In the genomic region with DNA sequence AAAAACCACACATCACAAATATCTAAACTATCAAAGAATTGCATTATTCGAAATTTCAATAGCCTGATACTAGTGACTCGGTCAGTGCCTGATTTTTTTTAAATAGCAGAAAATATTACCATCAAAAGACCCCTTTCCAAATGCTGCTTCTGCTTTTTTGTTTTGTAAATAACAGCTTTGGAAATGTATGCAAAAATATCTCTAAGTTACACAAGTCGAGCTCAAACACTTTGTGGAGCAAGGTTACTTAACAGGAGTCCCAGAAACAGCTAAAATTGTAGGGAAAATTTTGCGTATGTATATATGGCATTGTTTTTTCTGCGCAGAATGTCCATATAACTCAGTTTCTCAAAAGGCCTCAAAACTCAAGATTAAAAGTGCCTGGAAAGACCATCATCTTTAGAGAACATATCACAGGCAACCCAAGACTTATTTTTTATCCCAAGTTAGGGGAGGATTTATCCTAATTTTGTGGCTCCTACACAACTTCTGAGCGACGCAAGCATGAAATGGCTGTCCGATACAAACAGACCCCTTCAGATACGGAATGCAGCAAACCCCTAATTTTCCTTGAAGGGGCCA, we compare ENCODE assay signal across 1 cellular context.
TF ChIP-seq lines count a peak whose summit lies in the region.

No MANE protein-coding gene starts in this region.

TF ChIP-seq in H1, 55 proteins besides CTCF, POLR2A, EP300 and RAD21:
- TF ChIP-seq CHD1 (IDR thresholded peaks at IDR 0.05; ENCODE audit: low read depth, low read length), result no peak
- TF ChIP-seq GTF2F1 (IDR thresholded peaks at IDR 0.05; ENCODE audit: borderline replicate concordance, low read depth, low read length), result no peak
- TF ChIP-seq EZH2 (IDR thresholded peaks at IDR 0.05; ENCODE audit: low read depth, low read length, severe bottlenecking), result no peak
- TF ChIP-seq RNF2 (IDR thresholded peaks at IDR 0.05; ENCODE audit: borderline replicate concordance, low read depth, low read length, missing control alignments, poor library complexity, severe bottlenecking), result no peak
- no peak for TF ChIP-seq CEBPB (IDR thresholded peaks at IDR 0.05; ENCODE audit: low read depth, low read length)
- no peak for TF ChIP-seq GABPA (IDR thresholded peaks at IDR 0.05; ENCODE audit: borderline replicate concordance, insufficient read depth, low read length)
- no peak for TF ChIP-seq HDAC6 (IDR thresholded peaks at IDR 0.05; ENCODE audit: low read depth, low read length)
- no peak for TF ChIP-seq EGR1 (IDR thresholded peaks at IDR 0.05; ENCODE audit: borderline replicate concordance, low read depth, low read length)
- no peak for TF ChIP-seq KDM4A (IDR thresholded peaks at IDR 0.05; ENCODE audit: low read depth, low read length, severe bottlenecking)
- TF ChIP-seq POLR2AphosphoS5 (IDR thresholded peaks at IDR 0.05; ENCODE audit: low read depth, low read length), result no peak
- TF ChIP-seq, protein P1, sequence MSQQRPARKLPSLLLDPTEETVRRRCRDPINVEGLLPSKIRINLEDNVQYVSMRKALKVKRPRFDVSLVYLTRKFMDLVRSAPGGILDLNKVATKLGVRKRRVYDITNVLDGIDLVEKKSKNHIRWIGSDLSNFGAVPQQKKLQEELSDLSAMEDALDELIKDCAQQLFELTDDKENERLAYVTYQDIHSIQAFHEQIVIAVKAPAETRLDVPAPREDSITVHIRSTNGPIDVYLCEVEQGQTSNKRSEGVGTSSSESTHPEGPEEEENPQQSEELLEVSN (IDR thresholded peaks at IDR 0.05), result no peak
- TF ChIP-seq, protein P2, sequence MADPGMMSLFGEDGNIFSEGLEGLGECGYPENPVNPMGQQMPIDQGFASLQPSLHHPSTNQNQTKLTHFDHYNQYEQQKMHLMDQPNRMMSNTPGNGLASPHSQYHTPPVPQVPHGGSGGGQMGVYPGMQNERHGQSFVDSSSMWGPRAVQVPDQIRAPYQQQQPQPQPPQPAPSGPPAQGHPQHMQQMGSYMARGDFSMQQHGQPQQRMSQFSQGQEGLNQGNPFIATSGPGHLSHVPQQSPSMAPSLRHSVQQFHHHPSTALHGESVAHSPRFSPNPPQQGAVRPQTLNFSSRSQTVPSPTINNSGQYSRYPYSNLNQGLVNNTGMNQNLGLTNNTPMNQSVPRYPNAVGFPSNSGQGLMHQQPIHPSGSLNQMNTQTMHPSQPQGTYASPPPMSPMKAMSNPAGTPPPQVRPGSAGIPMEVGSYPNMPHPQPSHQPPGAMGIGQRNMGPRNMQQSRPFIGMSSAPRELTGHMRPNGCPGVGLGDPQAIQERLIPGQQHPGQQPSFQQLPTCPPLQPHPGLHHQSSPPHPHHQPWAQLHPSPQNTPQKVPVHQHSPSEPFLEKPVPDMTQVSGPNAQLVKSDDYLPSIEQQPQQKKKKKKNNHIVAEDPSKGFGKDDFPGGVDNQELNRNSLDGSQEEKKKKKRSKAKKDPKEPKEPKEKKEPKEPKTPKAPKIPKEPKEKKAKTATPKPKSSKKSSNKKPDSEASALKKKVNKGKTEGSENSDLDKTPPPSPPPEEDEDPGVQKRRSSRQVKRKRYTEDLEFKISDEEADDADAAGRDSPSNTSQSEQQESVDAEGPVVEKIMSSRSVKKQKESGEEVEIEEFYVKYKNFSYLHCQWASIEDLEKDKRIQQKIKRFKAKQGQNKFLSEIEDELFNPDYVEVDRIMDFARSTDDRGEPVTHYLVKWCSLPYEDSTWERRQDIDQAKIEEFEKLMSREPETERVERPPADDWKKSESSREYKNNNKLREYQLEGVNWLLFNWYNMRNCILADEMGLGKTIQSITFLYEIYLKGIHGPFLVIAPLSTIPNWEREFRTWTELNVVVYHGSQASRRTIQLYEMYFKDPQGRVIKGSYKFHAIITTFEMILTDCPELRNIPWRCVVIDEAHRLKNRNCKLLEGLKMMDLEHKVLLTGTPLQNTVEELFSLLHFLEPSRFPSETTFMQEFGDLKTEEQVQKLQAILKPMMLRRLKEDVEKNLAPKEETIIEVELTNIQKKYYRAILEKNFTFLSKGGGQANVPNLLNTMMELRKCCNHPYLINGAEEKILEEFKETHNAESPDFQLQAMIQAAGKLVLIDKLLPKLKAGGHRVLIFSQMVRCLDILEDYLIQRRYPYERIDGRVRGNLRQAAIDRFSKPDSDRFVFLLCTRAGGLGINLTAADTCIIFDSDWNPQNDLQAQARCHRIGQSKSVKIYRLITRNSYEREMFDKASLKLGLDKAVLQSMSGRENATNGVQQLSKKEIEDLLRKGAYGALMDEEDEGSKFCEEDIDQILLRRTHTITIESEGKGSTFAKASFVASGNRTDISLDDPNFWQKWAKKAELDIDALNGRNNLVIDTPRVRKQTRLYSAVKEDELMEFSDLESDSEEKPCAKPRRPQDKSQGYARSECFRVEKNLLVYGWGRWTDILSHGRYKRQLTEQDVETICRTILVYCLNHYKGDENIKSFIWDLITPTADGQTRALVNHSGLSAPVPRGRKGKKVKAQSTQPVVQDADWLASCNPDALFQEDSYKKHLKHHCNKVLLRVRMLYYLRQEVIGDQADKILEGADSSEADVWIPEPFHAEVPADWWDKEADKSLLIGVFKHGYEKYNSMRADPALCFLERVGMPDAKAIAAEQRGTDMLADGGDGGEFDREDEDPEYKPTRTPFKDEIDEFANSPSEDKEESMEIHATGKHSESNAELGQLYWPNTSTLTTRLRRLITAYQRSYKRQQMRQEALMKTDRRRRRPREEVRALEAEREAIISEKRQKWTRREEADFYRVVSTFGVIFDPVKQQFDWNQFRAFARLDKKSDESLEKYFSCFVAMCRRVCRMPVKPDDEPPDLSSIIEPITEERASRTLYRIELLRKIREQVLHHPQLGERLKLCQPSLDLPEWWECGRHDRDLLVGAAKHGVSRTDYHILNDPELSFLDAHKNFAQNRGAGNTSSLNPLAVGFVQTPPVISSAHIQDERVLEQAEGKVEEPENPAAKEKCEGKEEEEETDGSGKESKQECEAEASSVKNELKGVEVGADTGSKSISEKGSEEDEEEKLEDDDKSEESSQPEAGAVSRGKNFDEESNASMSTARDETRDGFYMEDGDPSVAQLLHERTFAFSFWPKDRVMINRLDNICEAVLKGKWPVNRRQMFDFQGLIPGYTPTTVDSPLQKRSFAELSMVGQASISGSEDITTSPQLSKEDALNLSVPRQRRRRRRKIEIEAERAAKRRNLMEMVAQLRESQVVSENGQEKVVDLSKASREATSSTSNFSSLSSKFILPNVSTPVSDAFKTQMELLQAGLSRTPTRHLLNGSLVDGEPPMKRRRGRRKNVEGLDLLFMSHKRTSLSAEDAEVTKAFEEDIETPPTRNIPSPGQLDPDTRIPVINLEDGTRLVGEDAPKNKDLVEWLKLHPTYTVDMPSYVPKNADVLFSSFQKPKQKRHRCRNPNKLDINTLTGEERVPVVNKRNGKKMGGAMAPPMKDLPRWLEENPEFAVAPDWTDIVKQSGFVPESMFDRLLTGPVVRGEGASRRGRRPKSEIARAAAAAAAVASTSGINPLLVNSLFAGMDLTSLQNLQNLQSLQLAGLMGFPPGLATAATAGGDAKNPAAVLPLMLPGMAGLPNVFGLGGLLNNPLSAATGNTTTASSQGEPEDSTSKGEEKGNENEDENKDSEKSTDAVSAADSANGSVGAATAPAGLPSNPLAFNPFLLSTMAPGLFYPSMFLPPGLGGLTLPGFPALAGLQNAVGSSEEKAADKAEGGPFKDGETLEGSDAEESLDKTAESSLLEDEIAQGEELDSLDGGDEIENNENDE (IDR thresholded peaks at IDR 0.05; ENCODE audit: insufficient replicate concordance, low read length), result no peak
- no peak for TF ChIP-seq BRCA1 (IDR thresholded peaks at IDR 0.05; ENCODE audit: low read depth, low read length)
- no peak for TF ChIP-seq TBP (IDR thresholded peaks at IDR 0.05; ENCODE audit: low read depth, low read length)
- TF ChIP-seq TAF1 (IDR thresholded peaks at IDR 0.05; ENCODE audit: low read depth, low read length), result no peak
- TF ChIP-seq KDM1A (IDR thresholded peaks at IDR 0.05; ENCODE audit: borderline replicate concordance, low read length), result no peak
- TF ChIP-seq, protein P3, sequence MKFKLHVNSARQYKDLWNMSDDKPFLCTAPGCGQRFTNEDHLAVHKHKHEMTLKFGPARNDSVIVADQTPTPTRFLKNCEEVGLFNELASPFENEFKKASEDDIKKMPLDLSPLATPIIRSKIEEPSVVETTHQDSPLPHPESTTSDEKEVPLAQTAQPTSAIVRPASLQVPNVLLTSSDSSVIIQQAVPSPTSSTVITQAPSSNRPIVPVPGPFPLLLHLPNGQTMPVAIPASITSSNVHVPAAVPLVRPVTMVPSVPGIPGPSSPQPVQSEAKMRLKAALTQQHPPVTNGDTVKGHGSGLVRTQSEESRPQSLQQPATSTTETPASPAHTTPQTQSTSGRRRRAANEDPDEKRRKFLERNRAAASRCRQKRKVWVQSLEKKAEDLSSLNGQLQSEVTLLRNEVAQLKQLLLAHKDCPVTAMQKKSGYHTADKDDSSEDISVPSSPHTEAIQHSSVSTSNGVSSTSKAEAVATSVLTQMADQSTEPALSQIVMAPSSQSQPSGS (IDR thresholded peaks at IDR 0.05; ENCODE audit: low read length), result no peak
- TF ChIP-seq TEAD4 (IDR thresholded peaks at IDR 0.05; ENCODE audit: low read depth, low read length), result no peak
